Comparison of ENCODE assay signal across 8 cellular contexts in genomic region chr6:79813854-79814477, GRCh38.
DNase-seq lines count a peak whose midpoint lies in the region; ATAC-seq and TF ChIP-seq lines count a peak whose summit lies in the region.

No MANE protein-coding gene starts in this region.

- TF ChIP-seq CTCF in AG09309 (IDR thresholded peaks at IDR 0.05; ENCODE audit: control insufficient read depth, insufficient read depth, low read depth, low read length, missing control alignments), result peak; percentile 81
- peak; percentile 77 for TF ChIP-seq CTCF in WERI-Rb-1 (IDR thresholded peaks at IDR 0.05; ENCODE audit: low read depth, low read length)
- TF ChIP-seq CTCF in mammary epithelial cell (conservative IDR thresholded peaks at IDR 0.05 in 1 of 2, IDR thresholded peaks at IDR 0.05 in 1 of 2; ENCODE audit: extremely low read depth in 1 of 2, insufficient read depth in 1 of 2, low read depth in 1 of 2, low read length in 2 of 2), result peak; percentile 87 to 88

- intact Hi-C loops in mammary epithelial cell (cut with micrococcal nuclease) (loop anchor here (1.0 to 2.0 kb wide), 2 partner anchors 36 to 55 kb away; no protein-coding TSS in a partner anchor), left colon (cut with DNase I, micrococcal nuclease) (no loop called here)

- H3K27ac ChIP-seq in WERI-Rb-1, result peak overlapping the region; percentile 24
- no peak overlapping the region for H3K27ac ChIP-seq in mammary epithelial cell (ENCODE audit: insufficient read depth, low read depth, low read length)

- BruUV-seq in mammary epithelial cell (replicated peaks; lab: Mats Ljungman, UMichigan), result no TSS peak

- no peak overlapping the region for H3K9ac ChIP-seq in mammary epithelial cell (ENCODE audit: insufficient read depth, low read length)

- peaks cover 3% of the 10 kb centered on the region for H3K9me3 ChIP-seq in WERI-Rb-1 (ENCODE audit: severe bottlenecking)
- no peaks in the 10 kb centered on the region for H3K9me3 ChIP-seq in mammary epithelial cell (replicated peaks; ENCODE audit: insufficient read depth, low read length)

- DNase-seq in AG09309 (ENCODE audit: low read depth), result peak; percentile 27
- peak; percentile 37 to 61 for DNase-seq in NCI-H187 (lab: John Stamatoyannopoulos, UW)
- peak; percentile 82 for DNase-seq in WERI-Rb-1
- DNase-seq in mammary epithelial cell, result peak; percentile 40
- peak; percentile 29 to 80 for DNase-seq in left colon
- DNase-seq in stimulated activated CD4-positive, alpha-beta T cell treated with anti-CD3 and anti-CD28 coated beads, Interleukin-4, amount 100 ng/mL, for 24 hours, result peak; percentile 66

- in situ Hi-C loops in mammary epithelial cell (cut with MboI; ENCODE audit: low sequenced_read_pairs in 2 of 2), result no loop called here

- 3% methylated on average over 3 of the region's 3 CpGs for WGBS in mammary epithelial cell (ENCODE audit: low coverage, missing lambda C conversion rate)

- H3K4me2 ChIP-seq in mammary epithelial cell (ENCODE audit: insufficient read depth, low read depth, low read length), result no peak overlapping the region

- ATAC-seq in GM18508 (IDR thresholded peaks at IDR 0.05; ENCODE audit: insufficient read depth, unreplicated experiment) (peak; percentile 88), HG02943 (IDR thresholded peaks at IDR 0.05; ENCODE audit: low read depth, unreplicated experiment) (peak; percentile 89), left colon (peak; percentile 52)

- H3K79me2 ChIP-seq in mammary epithelial cell (ENCODE audit: insufficient read depth, low read length), result no peaks in the 10 kb centered on the region

- H3K4me3 ChIP-seq in AG09309 (ENCODE audit: control insufficient read depth, low read depth, low read length) (no peak overlapping the region), WERI-Rb-1 (ENCODE audit: low read depth, low read length) (no peak overlapping the region), mammary epithelial cell (replicated peaks in 1 of 3; ENCODE audit: insufficient read depth in 1 of 3, low read depth in 2 of 3, low read length in 3 of 3) (no peak overlapping the region)

- CTCF ChIA-PET in mammary epithelial cell (lab: Charles Lee; ENCODE audit: low non-redundant PET), result no interaction called here

- no peaks in the 10 kb centered on the region for H3K4me1 ChIP-seq in mammary epithelial cell (ENCODE audit: insufficient read depth, low read length)

- dilution Hi-C loops in mammary epithelial cell (cut with HindIII; ENCODE audit: low sequenced_read_pairs), result no loop called here

- H3K36me3 ChIP-seq in WERI-Rb-1 (no peaks in the 10 kb centered on the region), mammary epithelial cell (ENCODE audit: insufficient read depth, low read length) (no peaks in the 10 kb centered on the region)

- H2AFZ ChIP-seq in mammary epithelial cell (ENCODE audit: low read depth, low read length), result no peak overlapping the region

- no peaks in the 10 kb centered on the region for H4K20me1 ChIP-seq in mammary epithelial cell (ENCODE audit: insufficient read depth, low read length)

- no peaks in the 10 kb centered on the region for H3K27me3 ChIP-seq in WERI-Rb-1 (ENCODE audit: insufficient read depth, low read depth, severe bottlenecking)
- no peaks in the 10 kb centered on the region for H3K27me3 ChIP-seq in mammary epithelial cell (ENCODE audit: insufficient read depth, low read length)

Comparison
In these comparisons a context has a peak if more than half of its experiments do, and no peak if none do; other contexts are left out.
1. DNase-seq: peak in every context shown above with its lines; median percentile 82 in WERI-Rb-1; 66 in stimulated activated CD4-positive, alpha-beta T cell treated with anti-CD3 and anti-CD28 coated beads, Interleukin-4, amount 100 ng/mL, for 24 hours; 54 in left colon; 49 in NCI-H187; 40 in mammary epithelial cell; 27 in AG09309.